ENCODE assay signal across 39 cellular contexts in genomic region chr17:52477824-52478614, GRCh38.
"Had no signal": no experiment of that assay in that cellular context is flagged by ENCODE, and none has a peak within 500 bp of the region (broad histone marks: within the 10 kb centered on the region; RNA-seq: fewer than 3 reads in every experiment).

No MANE protein-coding gene starts in this region.

- H3K27me3 Mint-ChIP-seq: activated B cell treated with CpG ODN at 0.5 μM for 24 hours; activated CD4-positive, alpha-beta memory T cell treated with anti-CD3 and anti-CD28 coated beads for 36 hours; activated CD4-positive, alpha-beta T cell treated with anti-CD3 and anti-CD28 coated beads, Interleukin-2, amount 10 ng/mL, durations not matched to agents 24 days and 14 days; activated CD8-positive, alpha-beta T cell treated with anti-CD3 and anti-CD28 coated beads for 36 hours; activated naive CD4-positive, alpha-beta T cell treated with anti-CD3 and anti-CD28 coated beads, Interleukin-2, amount 10 ng/mL, durations not matched to agents 7 days and 5 days; activated naive CD4-positive, alpha-beta T cell treated with anti-CD3 and anti-CD28 coated beads, Interleukin-2, amount 50 U/mL, for 24 hours; activated naive CD8-positive, alpha-beta T cell; activated naive CD8-positive, alpha-beta T cell treated with anti-CD3 and anti-CD28 coated beads, Interleukin-2, amount 10 ng/mL, durations not matched to agents 7 days and 5 days; activated naive CD8-positive, alpha-beta T cell treated with anti-CD3 and anti-CD28 coated beads, Interleukin-2, amount 50 U/mL, for 24 hours; activated T-helper 17 cell treated with anti-CD3 and anti-CD28 coated beads, Interleukin-2, amount 50 U/mL, for 72 hours; brain; central memory CD8-positive, alpha-beta T cell had no signal

- H3K27ac ChIP-seq: ascending aorta, cardiac muscle cell, VCaP had no signal

- ATAC-seq: activated CD8-positive, alpha-beta T cell treated with anti-CD3 and anti-CD28 coated beads for 36 hours; activated naive CD8-positive, alpha-beta T cell treated with anti-CD3 and anti-CD28 coated beads, Interleukin-2, amount 50 U/mL, for 24 hours; activated T-cell treated with anti-CD3 and anti-CD28 coated beads, Interleukin-2, amount 50 U/mL, for 4 hours; activated T-cell treated with anti-CD3 and anti-CD28 coated beads, Interleukin-2, amount 50 U/mL, for 72 hours; activated T-helper 17 cell treated with anti-CD3 and anti-CD28 coated beads, Interleukin-2, amount 50 U/mL, for 72 hours had no signal

- H3K36me3 Mint-ChIP-seq: activated CD4-positive, alpha-beta memory T cell treated with anti-CD3 and anti-CD28 coated beads for 36 hours; activated naive CD4-positive, alpha-beta T cell treated with anti-CD3 and anti-CD28 coated beads, Interleukin-2, amount 10 ng/mL, durations not matched to agents 7 days and 5 days; activated naive CD4-positive, alpha-beta T cell treated with anti-CD3 and anti-CD28 coated beads, Interleukin-2, amount 50 U/mL, for 24 hours; activated naive CD8-positive, alpha-beta T cell; activated naive CD8-positive, alpha-beta T cell treated with anti-CD3 and anti-CD28 coated beads, Interleukin-2, amount 10 ng/mL, durations not matched to agents 7 days and 5 days; brain had no signal

- H3K9me3 Mint-ChIP-seq: activated naive CD4-positive, alpha-beta T cell treated with anti-CD3 and anti-CD28 coated beads, Interleukin-2, amount 50 U/mL, for 24 hours; activated T-helper 1 cell treated with anti-CD3 and anti-CD28 coated beads, Interleukin-12 subunit alpha, Interleukin-12 subunit beta, Interleukin-2, Interleukin-4 antibody, amounts not matched to agents 30 ng/mL and 10 ng/mL and 1 ng/mL, durations not matched to agents 14 hours and 24 hours and 36 hours had no signal

- H3K4me1 ChIP-seq: ascending aorta had no signal

- H3K27me3 ChIP-seq: ascending aorta, cardiac muscle cell had no signal

- H3K4me3 ChIP-seq: ascending aorta, cardiac muscle cell had no signal

- DNase-seq: activated B cell treated with CpG ODN at 0.5 μM for 24 hours; activated CD4-positive, alpha-beta memory T cell treated with anti-CD3 and anti-CD28 coated beads for 36 hours; activated CD4-positive, alpha-beta T cell treated with anti-CD3 and anti-CD28 coated beads for 4 hours; activated CD4-positive, alpha-beta T cell treated with anti-CD3 and anti-CD28 coated beads, Interleukin-2, amount 10 ng/mL, durations not matched to agents 24 days and 14 days; activated CD4-positive, alpha-beta T cell treated with anti-CD3 and anti-CD28 coated beads, Interleukin-2, amount 50 U/mL, for 1 hour; activated CD4-positive, alpha-beta T cell treated with anti-CD3 and anti-CD28 coated beads, Interleukin-2, amount 50 U/mL, for 4 hours; activated CD4-positive, CD25-positive, alpha-beta regulatory T cell treated with anti-CD3 and anti-CD28 coated beads, Interleukin-2, amount 50 U/mL, for 72 hours; activated CD8-positive, alpha-beta memory T cell treated with anti-CD3 and anti-CD28 coated beads, Interleukin-2, amount 50 U/mL, for 4 hours; activated CD8-positive, alpha-beta T cell treated with anti-CD3 and anti-CD28 coated beads for 36 hours; activated effector memory CD4-positive, alpha-beta T cell treated with Interleukin-2 at 50 U/mL for 16 hours; activated gamma-delta T cell; activated naive CD4-positive, alpha-beta T cell treated with anti-CD3 and anti-CD28 coated beads, Interleukin-2, amount 10 ng/mL, durations not matched to agents 7 days and 5 days; activated naive CD4-positive, alpha-beta T cell treated with Interleukin-2 at 50 U/mL for 16 hours; activated naive CD8-positive, alpha-beta T cell treated with anti-CD3 and anti-CD28 coated beads, Interleukin-2, amount 10 ng/mL, durations not matched to agents 7 days and 5 days; activated naive CD8-positive, alpha-beta T cell treated with anti-CD3 and anti-CD28 coated beads, Interleukin-2, amount 50 U/mL, for 24 hours; activated T-cell treated with anti-CD3 and anti-CD28 coated beads for 4 hours; activated T-cell treated with anti-CD3 and anti-CD28 coated beads, Interleukin-2, amount 50 U/mL, for 1 hour; activated T-cell treated with anti-CD3 and anti-CD28 coated beads, Interleukin-2, amount 50 U/mL, for 4 hours; activated T-cell treated with anti-CD3 and anti-CD28 coated beads, Interleukin-2, amount 50 U/mL, for 72 hours; amygdala; anterior cingulate cortex; caudate nucleus; cerebellar nuclear complex; T-helper 1 cell; T-helper 2 cell; T-helper 9 cell had no signal

- H3K36me3 ChIP-seq: ascending aorta, cardiac muscle cell had no signal

- H3K4me1 Mint-ChIP-seq: activated B cell treated with CpG ODN at 0.5 μM for 24 hours; activated CD4-positive, alpha-beta T cell treated with anti-CD3 and anti-CD28 coated beads, Interleukin-2, amount 10 ng/mL, durations not matched to agents 24 days and 14 days; activated naive CD4-positive, alpha-beta T cell treated with anti-CD3 and anti-CD28 coated beads, Interleukin-2, amount 10 ng/mL, durations not matched to agents 7 days and 5 days; activated naive CD4-positive, alpha-beta T cell treated with anti-CD3 and anti-CD28 coated beads, Interleukin-2, amount 50 U/mL, for 24 hours; activated naive CD8-positive, alpha-beta T cell treated with anti-CD3 and anti-CD28 coated beads, Interleukin-2, amount 10 ng/mL, durations not matched to agents 7 days and 5 days; activated naive CD8-positive, alpha-beta T cell treated with anti-CD3 and anti-CD28 coated beads, Interleukin-2, amount 50 U/mL, for 24 hours; activated T-helper 17 cell treated with anti-CD3 and anti-CD28 coated beads, Interleukin-2, amount 50 U/mL, for 72 hours; brain; central memory CD8-positive, alpha-beta T cell had no signal

- FAIRE-seq: bronchial epithelial cell, TTC549 had no signal

- H3K4me3 Mint-ChIP-seq: activated B cell treated with CpG ODN at 0.5 μM for 24 hours; activated CD4-positive, alpha-beta memory T cell treated with anti-CD3 and anti-CD28 coated beads for 36 hours; activated CD4-positive, alpha-beta T cell treated with anti-CD3 and anti-CD28 coated beads, Interleukin-2, amount 10 ng/mL, durations not matched to agents 24 days and 14 days; activated CD8-positive, alpha-beta T cell treated with anti-CD3 and anti-CD28 coated beads for 36 hours; activated naive CD4-positive, alpha-beta T cell treated with anti-CD3 and anti-CD28 coated beads, Interleukin-2, amount 10 ng/mL, durations not matched to agents 7 days and 5 days; activated naive CD4-positive, alpha-beta T cell treated with anti-CD3 and anti-CD28 coated beads, Interleukin-2, amount 50 U/mL, for 24 hours; activated naive CD8-positive, alpha-beta T cell; activated naive CD8-positive, alpha-beta T cell treated with anti-CD3 and anti-CD28 coated beads, Interleukin-2, amount 10 ng/mL, durations not matched to agents 7 days and 5 days; activated naive CD8-positive, alpha-beta T cell treated with anti-CD3 and anti-CD28 coated beads, Interleukin-2, amount 50 U/mL, for 24 hours; activated T-cell treated with anti-CD3 and anti-CD28 coated beads, Interleukin-2, amount 50 U/mL, for 4 hours; activated T-cell treated with anti-CD3 and anti-CD28 coated beads, Interleukin-2, amount 50 U/mL, for 72 hours; activated T-helper 1 cell treated with anti-CD3 and anti-CD28 coated beads, Interleukin-12 subunit alpha, Interleukin-12 subunit beta, Interleukin-2, Interleukin-4 antibody, amounts not matched to agents 30 ng/mL and 10 ng/mL and 1 ng/mL, durations not matched to agents 14 hours and 24 hours and 36 hours; activated T-helper 17 cell treated with anti-CD3 and anti-CD28 coated beads, Interleukin-2, amount 50 U/mL, for 72 hours; brain; central memory CD8-positive, alpha-beta T cell; T-helper 1 cell treated with Interleukin-12 subunit alpha and Interleukin-12 subunit beta and Interleukin-4 antibody, amounts not matched to agents 30 μg/mL and 1 μg/mL, for 36 hours; T-helper 2 cell treated with Interferon-gamma antibody and Interleukin-4, amounts not matched to agents 5 μg/mL and 100 μg/mL, for 36 hours had no signal

- H3K27ac Mint-ChIP-seq: activated B cell treated with CpG ODN at 0.5 μM for 24 hours; activated CD4-positive, alpha-beta memory T cell treated with anti-CD3 and anti-CD28 coated beads for 36 hours; activated CD4-positive, alpha-beta T cell treated with anti-CD3 and anti-CD28 coated beads, Interleukin-2, amount 10 ng/mL, durations not matched to agents 24 days and 14 days; activated CD8-positive, alpha-beta T cell treated with anti-CD3 and anti-CD28 coated beads for 36 hours; activated naive CD4-positive, alpha-beta T cell treated with anti-CD3 and anti-CD28 coated beads, Interleukin-2, amount 10 ng/mL, durations not matched to agents 7 days and 5 days; activated naive CD4-positive, alpha-beta T cell treated with anti-CD3 and anti-CD28 coated beads, Interleukin-2, amount 50 U/mL, for 24 hours; activated naive CD8-positive, alpha-beta T cell; activated naive CD8-positive, alpha-beta T cell treated with anti-CD3 and anti-CD28 coated beads, Interleukin-2, amount 10 ng/mL, durations not matched to agents 7 days and 5 days; activated naive CD8-positive, alpha-beta T cell treated with anti-CD3 and anti-CD28 coated beads, Interleukin-2, amount 50 U/mL, for 24 hours; activated T-cell treated with anti-CD3 and anti-CD28 coated beads, Interleukin-2, amount 50 U/mL, for 72 hours; activated T-helper 1 cell treated with anti-CD3 and anti-CD28 coated beads, Interleukin-12 subunit alpha, Interleukin-12 subunit beta, Interleukin-2, Interleukin-4 antibody, amounts not matched to agents 30 ng/mL and 10 ng/mL and 1 ng/mL, durations not matched to agents 14 hours and 24 hours and 36 hours; activated T-helper 17 cell treated with anti-CD3 and anti-CD28 coated beads, Interleukin-2, amount 50 U/mL, for 72 hours; brain; T-helper 1 cell treated with Interleukin-12 subunit alpha and Interleukin-12 subunit beta and Interleukin-4 antibody, amounts not matched to agents 30 μg/mL and 1 μg/mL, for 36 hours; T-helper 2 cell treated with Interferon-gamma antibody and Interleukin-4, amounts not matched to agents 5 μg/mL and 100 μg/mL, for 36 hours had no signal
